In genomic region chr1:156904187-156904959, GRCh38 we compare ENCODE assay signal across 1 cellular context.
TF ChIP-seq lines count a peak whose summit lies in the region.

No MANE protein-coding gene starts in this region.

TF ChIP-seq in IMR-90, 13 proteins besides CTCF, POLR2A, EP300 and RAD21:
- no peak for TF ChIP-seq MXI1 (IDR thresholded peaks at IDR 0.05; ENCODE audit: borderline replicate concordance, low read depth, low read length)
- no peak for TF ChIP-seq NFE2L2 (IDR thresholded peaks at IDR 0.05; ENCODE audit: low read depth, low read length)
- no peak for TF ChIP-seq MAZ (IDR thresholded peaks at IDR 0.05; ENCODE audit: borderline replicate concordance, low read depth, low read length)
- TF ChIP-seq RCOR1 (IDR thresholded peaks at IDR 0.05; ENCODE audit: insufficient replicate concordance, low read length), result no peak
- no peak for TF ChIP-seq SMC3 (IDR thresholded peaks at IDR 0.05; ENCODE audit: low read depth, low read length)
- TF ChIP-seq MAFK (IDR thresholded peaks at IDR 0.05; ENCODE audit: low read depth, low read length), result no peak
- TF ChIP-seq RFX5 (IDR thresholded peaks at IDR 0.05; ENCODE audit: low read depth, low read length), result no peak
- TF ChIP-seq BHLHE40 (IDR thresholded peaks at IDR 0.05; ENCODE audit: low read depth, low read length), result no peak
- no peak for TF ChIP-seq ELK1 (IDR thresholded peaks at IDR 0.05; ENCODE audit: borderline replicate concordance, low read depth, low read length)
- TF ChIP-seq USF2 (IDR thresholded peaks at IDR 0.05; ENCODE audit: low read depth, low read length), result no peak
- TF ChIP-seq FOS (IDR thresholded peaks at IDR 0.05; ENCODE audit: low read depth, low read length), result no peak
- TF ChIP-seq CHD1 (IDR thresholded peaks at IDR 0.05; ENCODE audit: low read depth, low read length), result no peak
- no peak for TF ChIP-seq CEBPB (IDR thresholded peaks at IDR 0.05; ENCODE audit: low read depth, low read length)
TF ChIP-seq in IMR-90: peak in this region for 0.
